In genomic region chr2:172114579-172114978, GRCh38 we compare ENCODE assay signal across 8 cellular contexts. TPM values are rescaled to one million over a fixed set of nuclear protein-coding genes. Genes with fewer than 3 reads are reported as not detected.
"Had no signal": no experiment of that assay in that cellular context is flagged by ENCODE, and none has a peak within 500 bp of the region (broad histone marks: within the 10 kb centered on the region; RNA-seq: fewer than 3 reads in every experiment).

No MANE protein-coding gene starts in this region.

- H3K27ac ChIP-seq: HL-60, KMS-11 had no signal

- H3K4me3 ChIP-seq: K562 had no signal

- H3K4me3 Mint-ChIP-seq: IgD-negative memory B cell had no signal

- DNase-seq: IMR-90, KBM-7, KG1 had no signal

- H3K9me3 Mint-ChIP-seq: IgD-negative memory B cell had no signal

- H3K36me3 Mint-ChIP-seq: IgD-negative memory B cell had no signal

RNA-seq across cellular contexts. Expression of gene DLX2, which starts 11.9 kb away (rescaled TPM):
- total RNA-seq: HT-29, IMR-90 had no signal
- polyA plus RNA-seq: IgD-negative memory B cell had no signal

RNA-seq across cellular contexts. Expression of gene DLX1, which starts 29.3 kb away (rescaled TPM):
- polyA plus RNA-seq: IgD-negative memory B cell had no signal
